In the genomic region with DNA sequence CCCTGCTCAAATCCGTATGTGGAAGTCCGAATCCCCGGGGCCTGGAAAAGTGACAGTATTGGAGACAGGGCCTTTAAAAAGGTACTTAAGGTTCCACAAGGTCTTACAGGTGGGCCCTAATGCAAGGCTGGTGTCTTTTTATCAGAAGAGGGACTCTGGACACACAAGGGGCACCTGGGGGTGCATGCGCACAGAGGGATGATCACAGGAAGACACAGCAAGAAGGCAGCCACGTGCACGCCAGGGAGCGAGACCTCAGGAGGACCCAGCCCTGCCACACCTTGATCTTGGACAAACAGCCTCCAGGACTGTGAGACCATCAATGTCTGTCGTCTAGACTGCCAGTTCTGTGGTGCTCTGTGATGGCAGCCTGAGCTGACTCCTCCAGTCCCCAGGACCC, we compare ENCODE assay signal across 1 cellular context.
TF ChIP-seq lines count a peak whose summit lies in the region.

No MANE protein-coding gene starts in this region.

TF ChIP-seq in H1, 55 proteins besides CTCF, POLR2A, EP300 and RAD21:
- TF ChIP-seq GTF2F1 (IDR thresholded peaks at IDR 0.05; ENCODE audit: borderline replicate concordance, low read depth, low read length) = no peak
- TF ChIP-seq CBX8 (IDR thresholded peaks at IDR 0.05; ENCODE audit: borderline replicate concordance, low read depth, low read length) = no peak
- TF ChIP-seq, protein P1, sequence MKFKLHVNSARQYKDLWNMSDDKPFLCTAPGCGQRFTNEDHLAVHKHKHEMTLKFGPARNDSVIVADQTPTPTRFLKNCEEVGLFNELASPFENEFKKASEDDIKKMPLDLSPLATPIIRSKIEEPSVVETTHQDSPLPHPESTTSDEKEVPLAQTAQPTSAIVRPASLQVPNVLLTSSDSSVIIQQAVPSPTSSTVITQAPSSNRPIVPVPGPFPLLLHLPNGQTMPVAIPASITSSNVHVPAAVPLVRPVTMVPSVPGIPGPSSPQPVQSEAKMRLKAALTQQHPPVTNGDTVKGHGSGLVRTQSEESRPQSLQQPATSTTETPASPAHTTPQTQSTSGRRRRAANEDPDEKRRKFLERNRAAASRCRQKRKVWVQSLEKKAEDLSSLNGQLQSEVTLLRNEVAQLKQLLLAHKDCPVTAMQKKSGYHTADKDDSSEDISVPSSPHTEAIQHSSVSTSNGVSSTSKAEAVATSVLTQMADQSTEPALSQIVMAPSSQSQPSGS (IDR thresholded peaks at IDR 0.05; ENCODE audit: low read length) = no peak
- TF ChIP-seq CTBP2 (IDR thresholded peaks at IDR 0.05; ENCODE audit: borderline replicate concordance, insufficient read depth, insufficient read length, low read length) = no peak
- TF ChIP-seq BRCA1 (IDR thresholded peaks at IDR 0.05; ENCODE audit: low read depth, low read length) = no peak
- TF ChIP-seq CREB1 (IDR thresholded peaks at IDR 0.05) = no peak
- no peak for TF ChIP-seq SUZ12 (IDR thresholded peaks at IDR 0.05; ENCODE audit: low read length)
- no peak for TF ChIP-seq SIRT6 (IDR thresholded peaks at IDR 0.05; ENCODE audit: low read length)
- TF ChIP-seq SIX5 (IDR thresholded peaks at IDR 0.05; ENCODE audit: low read depth, low read length) = no peak
- TF ChIP-seq HDAC2 (IDR thresholded peaks at IDR 0.05; ENCODE audit: borderline replicate concordance in 1 of 2, low read depth in 2 of 2, low read length in 2 of 2) = no peak
- no peak for TF ChIP-seq POU5F1 (IDR thresholded peaks at IDR 0.05; ENCODE audit: low read depth, low read length)
- TF ChIP-seq SAP30 (IDR thresholded peaks at IDR 0.05; ENCODE audit: insufficient read depth, insufficient replicate concordance, low read length) = no peak
- no peak for TF ChIP-seq KDM4A (IDR thresholded peaks at IDR 0.05; ENCODE audit: low read depth, low read length, severe bottlenecking)
- no peak for TF ChIP-seq MAFK (IDR thresholded peaks at IDR 0.05; ENCODE audit: low read depth, low read length)
- TF ChIP-seq YY1 (IDR thresholded peaks at IDR 0.05; ENCODE audit: low read depth, low read length) = no peak
- no peak for TF ChIP-seq CBX5 (IDR thresholded peaks at IDR 0.05; ENCODE audit: low read depth, low read length)
- TF ChIP-seq POLR2AphosphoS5 (IDR thresholded peaks at IDR 0.05; ENCODE audit: low read depth, low read length) = no peak
- TF ChIP-seq TBP (IDR thresholded peaks at IDR 0.05; ENCODE audit: low read depth, low read length) = no peak
- TF ChIP-seq SIN3A (conservative IDR thresholded peaks at IDR 0.05 in 1 of 2, IDR thresholded peaks at IDR 0.05 in 1 of 2; ENCODE audit: low read depth in 1 of 2, low read length in 2 of 2) = no peak
